In genomic region chr15:73954188-73955145, GRCh38 we compare ENCODE assay signal across 19 cellular contexts. TPM values are rescaled to one million over a fixed set of nuclear protein-coding genes. Genes with fewer than 3 reads are reported as not detected.
DNase-seq lines count a peak whose midpoint lies in the region; ATAC-seq and TF ChIP-seq lines count a peak whose summit lies in the region.
"Had no signal": no experiment of that assay in that cellular context is flagged by ENCODE, and none has a peak within 500 bp of the region (broad histone marks: within the 10 kb centered on the region; RNA-seq: fewer than 3 reads in every experiment).

No MANE protein-coding gene starts in this region.

- H3K27me3 Mint-ChIP-seq in activated CD8-positive, alpha-beta T cell treated with anti-CD3 and anti-CD28 coated beads for 36 hours: no peaks in the 10 kb centered on the region

- H3K4me3 ChIP-seq in HEK293 (ENCODE audit: low read depth, low read length): no peak overlapping the region
- H3K4me3 ChIP-seq in ascending aorta: no peak overlapping the region
- H3K4me3 ChIP-seq in osteoblast (ENCODE audit: insufficient read depth, low read length): no peak overlapping the region
- H3K4me3 ChIP-seq: cardiac muscle cell, skin epidermis had no signal

- no peaks in the 10 kb centered on the region for H3K27me3 ChIP-seq in ascending aorta
- H3K27me3 ChIP-seq in osteoblast (ENCODE audit: insufficient read depth, low read length): no peaks in the 10 kb centered on the region
- H3K27me3 ChIP-seq: cardiac muscle cell had no signal

- H3K27ac ChIP-seq in HEK293 (ENCODE audit: extremely low read depth, low read depth, low read length) (no peak overlapping the region), ascending aorta (peak overlapping the region; percentile 99 to 100), osteoblast (ENCODE audit: low read depth, low read length) (no peak overlapping the region)
- H3K27ac ChIP-seq: cardiac muscle cell, parathyroid adenoma had no signal

- no peak overlapping the region for H3K4me2 ChIP-seq in osteoblast (ENCODE audit: insufficient read depth, low read length)

- peaks cover 17% of the 10 kb centered on the region for H3K4me1 Mint-ChIP-seq in activated CD8-positive, alpha-beta T cell treated with anti-CD3 and anti-CD28 coated beads for 36 hours (ENCODE audit: low read depth)

- intact Hi-C loops in ascending aorta (cut with DNase I): loop anchor here (10.0 kb wide), 1 partner anchor 360 kb away; no protein-coding TSS in a partner anchor
- intact Hi-C loops in activated CD8-positive, alpha-beta T cell treated with anti-CD3 and anti-CD28 coated beads for 36 hours (cut with micrococcal nuclease): no loop called here

- CTCF ChIA-PET in HEK293 (lab: Yijun Ruan, JAX): interaction anchor here (0.9 to 14.4 kb wide), 3 partner anchors 14 to 46 kb away, joined by 3 to 276 read pairs (median 3); no protein-coding TSS in a partner anchor
- CTCF ChIA-PET in activated CD8-positive, alpha-beta T cell treated with anti-CD3 and anti-CD28 coated beads for 36 hours (lab: Charles Lee): interaction anchor here (1.0 to 7.6 kb wide), 2 partner anchors 11 to 27 kb away, joined by 3 to 72 read pairs; no protein-coding TSS in a partner anchor

- POLR2A ChIA-PET in HEK293 (lab: Yijun Ruan, JAX): no interaction called here
- POLR2A ChIA-PET in activated CD8-positive, alpha-beta T cell treated with anti-CD3 and anti-CD28 coated beads for 36 hours (lab: Charles Lee): interaction anchor here (0.6 kb wide), 1 partner anchor 363 kb away, joined by 3 read pairs; no protein-coding TSS in a partner anchor

- no peaks in the 10 kb centered on the region for H3K36me3 Mint-ChIP-seq in activated CD8-positive, alpha-beta T cell treated with anti-CD3 and anti-CD28 coated beads for 36 hours (ENCODE audit: low read depth)

- no peak overlapping the region for H3K4me3 Mint-ChIP-seq in activated CD8-positive, alpha-beta T cell treated with anti-CD3 and anti-CD28 coated beads for 36 hours
- H3K4me3 Mint-ChIP-seq: activated naive CD8-positive, alpha-beta T cell treated with anti-CD3 and anti-CD28 coated beads, Interleukin-2, amount 50 U/mL, for 24 hours had no signal

- no peaks in the 10 kb centered on the region for H3K9me3 Mint-ChIP-seq in activated CD8-positive, alpha-beta T cell treated with anti-CD3 and anti-CD28 coated beads for 36 hours
- H3K9me3 Mint-ChIP-seq: activated naive CD8-positive, alpha-beta T cell treated with anti-CD3 and anti-CD28 coated beads, Interleukin-2, amount 50 U/mL, for 24 hours had no signal

- H3K9me3 ChIP-seq in HEK293 (ENCODE audit: control insufficient read depth, insufficient read depth, low read depth, low read length) (no peaks in the 10 kb centered on the region), ascending aorta (no peaks in the 10 kb centered on the region), osteoblast (ENCODE audit: low read depth, low read length) (no peaks in the 10 kb centered on the region)

- H4K20me1 ChIP-seq in osteoblast (ENCODE audit: insufficient read depth, low read length): no peaks in the 10 kb centered on the region

- H3K36me3 ChIP-seq in HEK293 (ENCODE audit: control insufficient read depth in 2 of 2, insufficient read depth in 1 of 2, low read length in 2 of 2) (no peaks in the 10 kb centered on the region), ascending aorta (peaks cover 5 to 12% of the 10 kb centered on the region in 2 donors), osteoblast (ENCODE audit: insufficient read depth, low read length) (peaks cover 31% of the 10 kb centered on the region)

- H3K4me1 ChIP-seq in HEK293 (ENCODE audit: control insufficient read depth, insufficient read depth, low read length) (peaks cover 6% of the 10 kb centered on the region; the same call in 1 of the 2 replicates), ascending aorta (peaks cover 16 to 51% of the 10 kb centered on the region in 2 donors), osteoblast (ENCODE audit: insufficient read depth, low read length) (peaks cover 58% of the 10 kb centered on the region)
- H3K4me1 ChIP-seq: parathyroid adenoma had no signal

- no peak for ATAC-seq in activated CD8-positive, alpha-beta T cell treated with anti-CD3 and anti-CD28 coated beads for 36 hours
- ATAC-seq in GM18517 (IDR thresholded peaks at IDR 0.05; ENCODE audit: unreplicated experiment): no peak
- ATAC-seq: activated naive CD8-positive, alpha-beta T cell treated with anti-CD3 and anti-CD28 coated beads, Interleukin-2, amount 50 U/mL, for 24 hours; esophagus mucosa; HCT116; PC-3 had no signal

- H2AFZ ChIP-seq in osteoblast (ENCODE audit: low read length): no peak overlapping the region
- H2AFZ ChIP-seq: parathyroid adenoma had no signal

- H3K79me2 ChIP-seq in osteoblast (ENCODE audit: insufficient read depth, low read length): no peaks in the 10 kb centered on the region
- H3K79me2 ChIP-seq: parathyroid adenoma had no signal

- DNase-seq in ascending aorta (ENCODE audit: low spot score in 2 of 2): peak in 1 of 2 donors; percentile 61
- DNase-seq in osteoblast (ENCODE audit: insufficient read length, low spot score, missing footprints): peak; percentile 21
- DNase-seq in activated CD8-positive, alpha-beta T cell treated with anti-CD3 and anti-CD28 coated beads for 36 hours: no peak
- no peak for DNase-seq in HuH-7 (ENCODE audit: low spot score)
- DNase-seq: activated naive CD8-positive, alpha-beta T cell treated with anti-CD3 and anti-CD28 coated beads, Interleukin-2, amount 50 U/mL, for 24 hours; activated T-cell treated with anti-CD3 and anti-CD28 coated beads, Interleukin-2, amount 50 U/mL, for 48 hours; COR-L47; NCI-H1417; NCI-H2171 treated with DMSO at 0.1 percent for 48 hours; NCI-H774; PC-3; stimulated activated CD4-positive, alpha-beta T cell treated with anti-CD3 and anti-CD28 coated beads, Interleukin-4, amount 100 ng/mL, for 24 hours had no signal

- TF ChIP-seq CTCF in HEK293 (tag by site-specific recombination; IDR thresholded peaks at IDR 0.05) (no peak), ascending aorta (IDR thresholded peaks at IDR 0.05) (no peak), osteoblast (IDR thresholded peaks at IDR 0.05; ENCODE audit: extremely low read depth, low read depth, low read length) (no peak)
- TF ChIP-seq CTCF in activated CD8-positive, alpha-beta T cell treated with anti-CD3 and anti-CD28 coated beads for 36 hours (IDR thresholded peaks at IDR 0.05): no peak

- H3K27ac Mint-ChIP-seq in activated CD8-positive, alpha-beta T cell treated with anti-CD3 and anti-CD28 coated beads for 36 hours: no peak overlapping the region
- H3K27ac Mint-ChIP-seq: activated naive CD8-positive, alpha-beta T cell treated with anti-CD3 and anti-CD28 coated beads, Interleukin-2, amount 50 U/mL, for 24 hours had no signal

TF ChIP-seq in HEK293, 187 proteins besides CTCF, POLR2A, EP300 and RAD21:
- TF ChIP-seq ZNF341 (tag by site-specific recombination; IDR thresholded peaks at IDR 0.05; ENCODE audit: low read depth): 0 out of 2 replicates have a peak, but pooled peaks have one; percentile 8
- no peak for TF ChIP-seq ZNF266 (tag by site-specific recombination; IDR thresholded peaks at IDR 0.05; ENCODE audit: low read depth)
- peak; percentile 71 for TF ChIP-seq SCRT2 (tag by site-specific recombination; IDR thresholded peaks at IDR 0.05)
- 0 out of 2 replicates have a peak, but pooled peaks have one; percentile 20 for TF ChIP-seq ZIC2 (tag by site-specific recombination; IDR thresholded peaks at IDR 0.05)
- TF ChIP-seq ZNF449 (tag by site-specific recombination; IDR thresholded peaks at IDR 0.05): no peak

RNA-seq across cellular contexts. Expression of gene LOXL1, which starts 28.2 kb away (rescaled TPM):
- total RNA-seq in ascending aorta: 260 TPM
- total RNA-seq in osteoblast: 246 and 264 TPM in 2 replicates
- total RNA-seq in activated CD8-positive, alpha-beta T cell treated with anti-CD3 and anti-CD28 coated beads for 36 hours: 1 to 10 TPM; 1.6 to 2.8 TPM

RNA-seq across cellular contexts. Expression of gene STOML1, which starts 37.6 kb away (rescaled TPM):
- total RNA-seq in ascending aorta (15.3 TPM), osteoblast (14.1 and 15.0 TPM in 2 replicates)
- total RNA-seq in activated CD8-positive, alpha-beta T cell treated with anti-CD3 and anti-CD28 coated beads for 36 hours: 1 to 10 TPM; 5.2 to 6.5 TPM

RNA-seq across cellular contexts. Expression of gene PML, which starts 40.0 kb away (rescaled TPM):
- total RNA-seq in ascending aorta: 227 TPM
- total RNA-seq in osteoblast: 46.7 and 50.7 TPM in 2 replicates
- total RNA-seq in activated CD8-positive, alpha-beta T cell treated with anti-CD3 and anti-CD28 coated beads for 36 hours: 10 to 100 TPM; 48.8 to 49.6 TPM

Comparison
In these comparisons a context has a peak if more than half of its experiments do, and no peak if none do; other contexts are left out.
1. H3K27ac ChIP-seq: peak in ascending aorta (2 of 2); none in HEK293 (single experiment) and osteoblast (single experiment).
2. RNA of gene LOXL1, which starts 28.2 kb away (total RNA-seq): 260 TPM in ascending aorta (single experiment) and 246 to 264 TPM in osteoblast; 1.6 to 2.8 TPM in activated CD8-positive, alpha-beta T cell treated with anti-CD3 and anti-CD28 coated beads for 36 hours; every median in the first group is over 10 times any median in the second.